In genomic region chr4:169014581-169014980, GRCh38 we compare ENCODE assay signal across 21 cellular contexts. TPM values are rescaled to one million over a fixed set of nuclear protein-coding genes. Genes with fewer than 3 reads are reported as not detected.
A peak's percentile ranks its signal among the peaks of the same experiment; 100 is the strongest.
DNase-seq lines count a peak whose midpoint lies in the region; ATAC-seq and TF ChIP-seq lines count a peak whose summit lies in the region.
"Had no signal": no experiment of that assay in that cellular context is flagged by ENCODE, and none has a peak within 500 bp of the region (broad histone marks: within the 10 kb centered on the region; RNA-seq: fewer than 3 reads in every experiment).

No MANE protein-coding gene starts in this region.

- H3K79me2 ChIP-seq in GM23248 (ENCODE audit: insufficient read depth) = peaks cover 3% of the 10 kb centered on the region

- in situ Hi-C loops in GM23248 (cut with MboI) = no loop called here

- peak overlapping the region; percentile 77; the same call in 1 of the 2 replicates for H2AFZ ChIP-seq in GM23248

- no peaks in the 10 kb centered on the region for H4K20me1 ChIP-seq in GM23248 (ENCODE audit: insufficient read depth)

- no peak for TF ChIP-seq POLR2A in tibial nerve (IDR thresholded peaks at IDR 0.05)

- DNase-seq in GM23248 (peak; percentile 55), kidney tubule cell (ENCODE audit: low spot score) (peak; percentile 42), thoracic aorta (ENCODE audit: low spot score) (no peak), tibial nerve (ENCODE audit: low spot score in 2 of 2) (no peak), foreskin melanocyte (no peak)
- DNase-seq: activated CD4-positive, alpha-beta T cell treated with anti-CD3 and anti-CD28 coated beads for 4 hours; AML-193; CD8-positive, alpha-beta memory T cell; effector CD4-positive, alpha-beta T cell; Kasumi-1; kidney; NCI-H1092 treated with DMSO at 0.1 percent for 48 hours; NCI-H2029; NCI-H226; OCI-M1; SIG-M5; T-cell had no signal

- H3K27me3 ChIP-seq in GM23248 (replicated peaks; ENCODE audit: insufficient read depth) = no peaks in the 10 kb centered on the region
- H3K27me3 ChIP-seq in thoracic aorta (replicated peaks; ENCODE audit: insufficient read depth) = no peaks in the 10 kb centered on the region
- no peaks in the 10 kb centered on the region for H3K27me3 ChIP-seq in tibial nerve
- H3K27me3 ChIP-seq: right atrium auricular region, stomach had no signal

- H3F3A ChIP-seq in GM23248 (ENCODE audit: insufficient read depth) = peaks cover 22% of the 10 kb centered on the region

- H3K9me2 ChIP-seq in GM23248 (ENCODE audit: insufficient read depth) = no peaks in the 10 kb centered on the region

- H3K9me3 ChIP-seq in GM23248 (ENCODE audit: low read depth) = no peaks in the 10 kb centered on the region
- H3K9me3 ChIP-seq in thoracic aorta = no peaks in the 10 kb centered on the region
- no peaks in the 10 kb centered on the region for H3K9me3 ChIP-seq in tibial nerve
- H3K9me3 ChIP-seq: right atrium auricular region, stomach had no signal

- H3K4me3 ChIP-seq in GM23248 = no peak overlapping the region
- no peak overlapping the region for H3K4me3 ChIP-seq in thoracic aorta
- H3K4me3 ChIP-seq in tibial nerve = no peak overlapping the region
- H3K4me3 ChIP-seq: right atrium auricular region, stomach had no signal

- TF ChIP-seq CTCF in VCaP (conservative IDR thresholded peaks at IDR 0.05) (no peak), thoracic aorta (IDR thresholded peaks at IDR 0.05) (no peak), tibial nerve (IDR thresholded peaks at IDR 0.05) (no peak)

- peak overlapping the region; percentile 70 for H3K27ac ChIP-seq in GM23248
- peak overlapping the region; percentile 98 for H3K27ac ChIP-seq in VCaP
- H3K27ac ChIP-seq in thoracic aorta = peak overlapping the region; percentile 69 to 77
- peak overlapping the region in 2 of 4 donors; percentile 61 to 76 for H3K27ac ChIP-seq in tibial nerve

- H3K9ac ChIP-seq in GM23248 = no peak overlapping the region; the same call in 1 of the 2 replicates

- H3K4me1 ChIP-seq in GM23248 (ENCODE audit: insufficient read depth) = peaks cover 29% of the 10 kb centered on the region
- peaks cover 6 to 27% of the 10 kb centered on the region in 2 donors for H3K4me1 ChIP-seq in thoracic aorta (ENCODE audit: control insufficient read depth in 1 of 2, low read depth in 2 of 2)
- peaks cover 0 to 20% (median 2%) of the 10 kb centered on the region in 4 donors for H3K4me1 ChIP-seq in tibial nerve

- TF ChIP-seq EP300 in tibial nerve (IDR thresholded peaks at IDR 0.05) = no peak

- ATAC-seq in thoracic aorta (ENCODE audit: insufficient number of reproducible peaks, low FRiP score, low read depth) = no peak
- no peak for ATAC-seq in GM21423 (IDR thresholded peaks at IDR 0.05; ENCODE audit: unreplicated experiment)
- ATAC-seq: T-cell had no signal

- H3K36me3 ChIP-seq in GM23248 (ENCODE audit: low read depth) (no peaks in the 10 kb centered on the region), thoracic aorta (no peaks in the 10 kb centered on the region), tibial nerve (no peaks in the 10 kb centered on the region)
- H3K36me3 ChIP-seq: right atrium auricular region, stomach had no signal

- peak overlapping the region; percentile 15 for H3K4me2 ChIP-seq in GM23248 (ENCODE audit: unreplicated experiment)

- WGBS in GM23248 (ENCODE audit: low coverage in 1 of 2, low lambda C conversion rate in 2 of 2, missing lambda C conversion rate in 2 of 2), 2 experiments = 3 to 6% methylated on average over 2 of the region's 2 CpGs
- WGBS in tibial nerve, 2 donors = 20 to 28% methylated on average over 2 of the region's 2 CpGs

RNA-seq across cellular contexts. Expression of gene CBR4, which starts 4.5 kb away (rescaled TPM):
- 9.9 and 10.4 TPM in 2 replicates for total RNA-seq in GM23248 (2014; rRNA removed; shearing (Covaris generic))
- 14.7 and 15.5 TPM in 2 replicates for polyA plus RNA-seq in GM23248 (2016; fragmentation: Nextera tagmentation; extraction: Ambion mirVana)
- 10 to 100 TPM; 11.6 to 13.1 TPM for total RNA-seq in thoracic aorta
- total RNA-seq in tibial nerve = 10 to 100 TPM; 20.4 to 25.6 (median 24.7) TPM

Comparison
In these comparisons a context has a peak if more than half of its experiments do, and no peak if none do; other contexts are left out.
1. DNase-seq: peak in GM23248 (single experiment) and kidney tubule cell (single experiment); none in thoracic aorta (single experiment), tibial nerve (0 of 2) and foreskin melanocyte (single experiment).